Comparison of ENCODE assay signal across 8 cellular contexts in genomic region chr10:78657622-78658165, GRCh38.
DNase-seq lines count a peak whose midpoint lies in the region; ATAC-seq, FAIRE-seq and TF ChIP-seq lines count a peak whose summit lies in the region.

No MANE protein-coding gene starts in this region.

- no peaks in the 10 kb centered on the region for H3K36me3 ChIP-seq in endothelial cell of umbilical vein (ENCODE audit: control insufficient read depth in 2 of 2, extremely low read depth in 1 of 2, insufficient read depth in 2 of 2, low read length in 2 of 2)

- H3K4me1 ChIP-seq in endothelial cell of umbilical vein (ENCODE audit: control insufficient read depth, extremely low read depth, insufficient read depth, low read length): peaks cover 4% of the 10 kb centered on the region

- no peak overlapping the region for H3K9ac ChIP-seq in endothelial cell of umbilical vein (replicated peaks; ENCODE audit: extremely low read depth, insufficient read depth, low read length)

- CTCF ChIA-PET in endothelial cell of umbilical vein (lab: Charles Lee): interaction anchor here (0.6 to 5.6 kb wide), 55 partner anchors 9 to 628 kb away, joined by 3 to 68 read pairs (median 5); no protein-coding TSS in a partner anchor

- BruUV-seq in endothelial cell of umbilical vein (replicated peaks; lab: Mats Ljungman, UMichigan): no TSS peak

- intact Hi-C loops in endothelial cell of umbilical vein (cut with micrococcal nuclease): loop anchor here (1.0 to 5.0 kb wide), 4 partner anchors 240 to 610 kb away; no protein-coding TSS in a partner anchor

- H3K36me3 Mint-ChIP-seq in mesothelial cell of epicardium: no peaks in the 10 kb centered on the region

- peaks cover 26% of the 10 kb centered on the region for H3K4me1 Mint-ChIP-seq in mesothelial cell of epicardium

- FAIRE-seq in endothelial cell of umbilical vein (lab: Jason Lieb, UNC): peak; percentile 79

- no peaks in the 10 kb centered on the region for H3K9me3 Mint-ChIP-seq in mesothelial cell of epicardium

- peak overlapping the region; percentile 43 for H3K27ac Mint-ChIP-seq in mesothelial cell of epicardium

- DNase-seq in DMS 273 treated with DMSO at 0.1 percent for 48 hours (lab: John Stamatoyannopoulos, UW): peak; percentile 15
- DNase-seq in NCI-H82 treated with DMSO at 0.1 percent for 48 hours (lab: John Stamatoyannopoulos, UW; ENCODE audit: unreplicated experiment): peak; percentile 14
- peak; percentile 17 to 31 for DNase-seq in activated CD8-positive, alpha-beta memory T cell treated with anti-CD3 and anti-CD28 coated beads for 4 hours (ENCODE audit: low read depth in 2 of 2)
- DNase-seq in endothelial cell of umbilical vein (ENCODE audit: low read depth, low spot score): peak; percentile 50
- DNase-seq in mesothelial cell of epicardium (ENCODE audit: low spot score in 2 of 2, unreplicated experiment in 2 of 2): peak; percentile 42 to 73
- DNase-seq in stimulated activated CD8-positive, alpha-beta memory T cell treated with anti-CD3 and anti-CD28 coated beads, Interleukin-4, amount 100 ng/mL, for 24 hours (ENCODE audit: low read depth): peak; percentile 42
- no peak for DNase-seq in cortex of kidney (lab: John Stamatoyannopoulos, UW)

- ATAC-seq in HG02798 (IDR thresholded peaks at IDR 0.05; ENCODE audit: poor library complexity, unreplicated experiment): peak; percentile 57

- H3K27me3 ChIP-seq in endothelial cell of umbilical vein (ENCODE audit: control insufficient read depth in 2 of 2, insufficient read depth in 2 of 2, low read length in 2 of 2): peaks cover 17% of the 10 kb centered on the region in 2 experiments

- H3K27me3 Mint-ChIP-seq in mesothelial cell of epicardium (ENCODE audit: low read depth): no peaks in the 10 kb centered on the region

- H3K9me3 ChIP-seq in endothelial cell of umbilical vein (replicated peaks; ENCODE audit: control insufficient read depth, insufficient read depth, low read length): no peaks in the 10 kb centered on the region

- H3K4me3 Mint-ChIP-seq in mesothelial cell of epicardium: no peak overlapping the region

- H3K27ac ChIP-seq in endothelial cell of umbilical vein (ENCODE audit: insufficient read depth, low read depth, low read length): no peak overlapping the region

- TF ChIP-seq CTCF in endothelial cell of umbilical vein (IDR thresholded peaks at IDR 0.05; ENCODE audit: extremely low read depth in 1 of 2, insufficient read depth in 1 of 2, low read depth in 1 of 2, low read length in 2 of 2) (peak; percentile 61 to 92), mesothelial cell of epicardium (IDR thresholded peaks at IDR 0.05; ENCODE audit: unreplicated experiment) (peak; percentile 37)

- no peak for TF ChIP-seq POLR2A in endothelial cell of umbilical vein (IDR thresholded peaks at IDR 0.05; ENCODE audit: low read depth, low read length)

- no peaks in the 10 kb centered on the region for H3K79me2 ChIP-seq in endothelial cell of umbilical vein (ENCODE audit: control insufficient read depth, insufficient read depth, low read length)

- H3K9me1 ChIP-seq in endothelial cell of umbilical vein (replicated peaks; ENCODE audit: control insufficient read depth, extremely low read depth, insufficient read depth, low read length): no peaks in the 10 kb centered on the region

- no peak overlapping the region for H3K4me3 ChIP-seq in endothelial cell of umbilical vein (replicated peaks in 1 of 3; ENCODE audit: insufficient read depth in 1 of 3, low read depth in 1 of 3, low read length in 3 of 3)

- no peak overlapping the region for H2AFZ ChIP-seq in endothelial cell of umbilical vein (ENCODE audit: low read depth, low read length)

- no peaks in the 10 kb centered on the region for H4K20me1 ChIP-seq in endothelial cell of umbilical vein (replicated peaks; ENCODE audit: control insufficient read depth, extremely low read depth, insufficient read depth, low read length)

- POLR2A ChIA-PET in endothelial cell of umbilical vein (lab: Charles Lee): no interaction called here

- dilution Hi-C loops in endothelial cell of umbilical vein (cut with MboI; ENCODE audit: extremely low pct_ligation_motif_present, low sequenced_read_pairs): no loop called here

- H3K4me2 ChIP-seq in endothelial cell of umbilical vein (ENCODE audit: insufficient read depth, low read length): no peak overlapping the region

TF ChIP-seq in endothelial cell of umbilical vein, 7 proteins besides CTCF, POLR2A, EP300 and RAD21:
- no peak for TF ChIP-seq MYC (IDR thresholded peaks at IDR 0.05; ENCODE audit: low read depth, low read length)
- TF ChIP-seq EZH2 (IDR thresholded peaks at IDR 0.05; ENCODE audit: borderline replicate concordance, low read depth, low read length, severe bottlenecking): no peak
- TF ChIP-seq MAX (IDR thresholded peaks at IDR 0.05; ENCODE audit: insufficient read depth, insufficient read length): no peak
- no peak for TF ChIP-seq FOS (IDR thresholded peaks at IDR 0.05; ENCODE audit: borderline replicate concordance, insufficient read depth, low read length)
